14 cellular contexts compared by ENCODE assay signal in the genomic region with DNA sequence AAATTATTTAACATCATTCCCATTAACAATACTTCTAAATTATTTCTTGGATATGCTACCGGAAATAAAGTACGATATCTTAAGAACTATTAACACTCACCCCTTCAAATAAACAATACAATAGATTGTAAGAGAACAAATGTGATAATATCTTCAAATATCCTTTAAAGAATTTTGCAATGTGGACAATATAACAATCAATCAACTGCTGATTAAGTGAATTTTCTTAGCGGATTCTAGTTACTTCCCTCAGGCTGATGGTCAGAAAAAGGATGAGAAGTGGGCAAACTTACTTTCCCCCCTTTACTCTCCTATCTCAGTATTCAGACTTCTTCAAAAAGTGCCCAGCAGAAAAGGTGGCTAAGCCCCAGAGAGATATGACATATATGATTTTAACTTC. TPM values are rescaled to one million over a fixed set of nuclear protein-coding genes. Genes with fewer than 3 reads are reported as not detected.
DNase-seq lines count a peak whose midpoint lies in the region; ATAC-seq and TF ChIP-seq lines count a peak whose summit lies in the region.
"Had no signal": no experiment of that assay in that cellular context is flagged by ENCODE, and none has a peak within 500 bp of the region (broad histone marks: within the 10 kb centered on the region; RNA-seq: fewer than 3 reads in every experiment).

No MANE protein-coding gene starts in this region.

- H4K20me1 ChIP-seq in mammary epithelial cell (ENCODE audit: insufficient read depth, low read length) = peaks cover 15% of the 10 kb centered on the region

- TF ChIP-seq POLR2A in breast epithelium (IDR thresholded peaks at IDR 0.05) (no peak), esophagus squamous epithelium (IDR thresholded peaks at IDR 0.05) (no peak), upper lobe of left lung (IDR thresholded peaks at IDR 0.05) (no peak)

- H3K27ac ChIP-seq in breast epithelium (peak overlapping the region; percentile 28 to 56), mammary epithelial cell (ENCODE audit: insufficient read depth, low read depth, low read length) (no peak overlapping the region), esophagus squamous epithelium (peak overlapping the region; percentile 70 to 99 (median 84)), upper lobe of left lung (peak overlapping the region in 3 of 4 donors; percentile 77 to 88 (median 85)), left lung (peak overlapping the region in 1 of 2 donors; percentile 85)

- H3K4me1 ChIP-seq in breast epithelium (peaks cover 7 to 33% of the 10 kb centered on the region in 2 donors), mammary epithelial cell (ENCODE audit: insufficient read depth, low read length) (peaks cover 58% of the 10 kb centered on the region), esophagus squamous epithelium (peaks cover 42 to 100% (median 75%) of the 10 kb centered on the region in 3 donors), upper lobe of left lung (peaks cover 83 to 98% (median 85%) of the 10 kb centered on the region in 4 donors), left lung (peaks cover 39 to 95% of the 10 kb centered on the region in 2 donors)

- no peak overlapping the region for H3K4me2 ChIP-seq in mammary epithelial cell (ENCODE audit: insufficient read depth, low read depth, low read length)

- dilution Hi-C loops in mammary epithelial cell (cut with HindIII; ENCODE audit: low sequenced_read_pairs) = loop anchor here (10.0 kb wide), 1 partner anchor 89 kb away; no protein-coding TSS in a partner anchor

- no peaks in the 10 kb centered on the region for H3K27me3 ChIP-seq in breast epithelium
- H3K27me3 ChIP-seq in mammary epithelial cell (ENCODE audit: insufficient read depth, low read length) = no peaks in the 10 kb centered on the region
- H3K27me3 ChIP-seq in esophagus squamous epithelium = no peaks in the 10 kb centered on the region
- no peaks in the 10 kb centered on the region for H3K27me3 ChIP-seq in upper lobe of left lung
- no peaks in the 10 kb centered on the region for H3K27me3 ChIP-seq in left lung
- H3K27me3 ChIP-seq: heart right ventricle had no signal

- POLR2A ChIA-PET in activated CD8-positive, alpha-beta T cell treated with anti-CD3 and anti-CD28 coated beads for 36 hours (lab: Charles Lee) = interaction anchor here (1.2 to 7.4 kb wide), 4 partner anchors 12 to 38 kb away, joined by 4 to 103 read pairs (median 4); partner anchors contain the start of gene NFE2L2

- H3K27me3 Mint-ChIP-seq in activated CD8-positive, alpha-beta T cell treated with anti-CD3 and anti-CD28 coated beads for 36 hours = no peaks in the 10 kb centered on the region
- no peaks in the 10 kb centered on the region for H3K27me3 Mint-ChIP-seq in nephron progenitor cell (ENCODE audit: low read depth, poor library complexity)

- intact Hi-C loops in breast epithelium (cut with DNase I; ENCODE audit: low total_unique reads) = no loop called here
- intact Hi-C loops in mammary epithelial cell (cut with micrococcal nuclease) = no loop called here
- intact Hi-C loops in activated CD8-positive, alpha-beta T cell treated with anti-CD3 and anti-CD28 coated beads for 36 hours (cut with micrococcal nuclease) = no loop called here
- intact Hi-C loops in esophagus squamous epithelium (cut with DNase I) = no loop called here
- intact Hi-C loops in left lung (cut with DNase I) = no loop called here

- H3K36me3 Mint-ChIP-seq in activated CD8-positive, alpha-beta T cell treated with anti-CD3 and anti-CD28 coated beads for 36 hours (ENCODE audit: low read depth) = peaks cover 72% of the 10 kb centered on the region
- peaks cover 69% of the 10 kb centered on the region for H3K36me3 Mint-ChIP-seq in nephron progenitor cell (ENCODE audit: low read depth)

- peaks cover 6% of the 10 kb centered on the region for H3K9me3 Mint-ChIP-seq in activated CD8-positive, alpha-beta T cell treated with anti-CD3 and anti-CD28 coated beads for 36 hours
- peaks cover 20% of the 10 kb centered on the region for H3K9me3 Mint-ChIP-seq in nephron progenitor cell

- peaks cover 99% of the 10 kb centered on the region for H3K79me2 ChIP-seq in mammary epithelial cell (ENCODE audit: insufficient read depth, low read length)

- CTCF ChIA-PET in mammary epithelial cell (lab: Charles Lee; ENCODE audit: low non-redundant PET) = no interaction called here
- CTCF ChIA-PET in activated CD8-positive, alpha-beta T cell treated with anti-CD3 and anti-CD28 coated beads for 36 hours (lab: Charles Lee) = interaction anchor here (1.8 to 4.1 kb wide), 3 partner anchors 10 to 88 kb away, joined by 8 to 41 read pairs (median 15); partner anchors contain the start of gene NFE2L2

- no peak for ATAC-seq in activated CD8-positive, alpha-beta T cell treated with anti-CD3 and anti-CD28 coated beads for 36 hours
- ATAC-seq in upper lobe of left lung (ENCODE audit: low FRiP score in 2 of 2) (no peak), left lung (no peak), GM21825 (IDR thresholded peaks at IDR 0.05; ENCODE audit: unreplicated experiment) (no peak)
- ATAC-seq: activated naive CD4-positive, alpha-beta T cell treated with anti-CD3 and anti-CD28 coated beads, Interleukin-2, amount 50 U/mL, for 72 hours had no signal

- TF ChIP-seq CTCF in breast epithelium (IDR thresholded peaks at IDR 0.05) (no peak), mammary epithelial cell (conservative IDR thresholded peaks at IDR 0.05 in 1 of 2, IDR thresholded peaks at IDR 0.05 in 1 of 2; ENCODE audit: extremely low read depth in 1 of 2, insufficient read depth in 1 of 2, low read depth in 1 of 2, low read length in 2 of 2) (no peak), esophagus squamous epithelium (IDR thresholded peaks at IDR 0.05) (no peak), upper lobe of left lung (IDR thresholded peaks at IDR 0.05) (no peak), left lung (IDR thresholded peaks at IDR 0.05) (no peak), nephron progenitor cell (IDR thresholded peaks at IDR 0.05) (no peak)
- TF ChIP-seq CTCF in activated CD8-positive, alpha-beta T cell treated with anti-CD3 and anti-CD28 coated beads for 36 hours (IDR thresholded peaks at IDR 0.05) = no peak

- H3K36me3 ChIP-seq in breast epithelium = no peaks in the 10 kb centered on the region
- peaks cover 3% of the 10 kb centered on the region for H3K36me3 ChIP-seq in mammary epithelial cell (ENCODE audit: insufficient read depth, low read length)
- peaks cover 0 to 34% (median 0%) of the 10 kb centered on the region in 3 donors for H3K36me3 ChIP-seq in esophagus squamous epithelium
- peaks cover 0 to under 1% (median 0%) of the 10 kb centered on the region in 4 donors for H3K36me3 ChIP-seq in upper lobe of left lung
- H3K36me3 ChIP-seq in left lung = no peaks in the 10 kb centered on the region

- peaks cover 88% of the 10 kb centered on the region for H3K4me1 Mint-ChIP-seq in activated CD8-positive, alpha-beta T cell treated with anti-CD3 and anti-CD28 coated beads for 36 hours (ENCODE audit: low read depth)
- peaks cover 42% of the 10 kb centered on the region for H3K4me1 Mint-ChIP-seq in nephron progenitor cell

- H3K9me3 ChIP-seq in breast epithelium = no peaks in the 10 kb centered on the region
- H3K9me3 ChIP-seq in mammary epithelial cell (replicated peaks; ENCODE audit: insufficient read depth, low read length) = no peaks in the 10 kb centered on the region
- no peaks in the 10 kb centered on the region for H3K9me3 ChIP-seq in esophagus squamous epithelium
- H3K9me3 ChIP-seq in upper lobe of left lung = no peaks in the 10 kb centered on the region
- no peaks in the 10 kb centered on the region for H3K9me3 ChIP-seq in left lung

- peak overlapping the region; percentile 71 for H3K27ac Mint-ChIP-seq in activated CD8-positive, alpha-beta T cell treated with anti-CD3 and anti-CD28 coated beads for 36 hours
- no peak overlapping the region for H3K27ac Mint-ChIP-seq in nephron progenitor cell

- no peak for TF ChIP-seq EP300 in upper lobe of left lung (IDR thresholded peaks at IDR 0.05)

- no peak overlapping the region for H2AFZ ChIP-seq in mammary epithelial cell (ENCODE audit: low read depth, low read length)

- WGBS in mammary epithelial cell (ENCODE audit: low coverage, missing lambda C conversion rate) = 90% methylated on average over 3 of the region's 3 CpGs
- 65 to 67% methylated on average over 3 of the region's 3 CpGs for WGBS in esophagus squamous epithelium, 2 donors
- 63 to 67% methylated on average over 3 of the region's 3 CpGs for WGBS in upper lobe of left lung, 2 donors

- H3K4me3 Mint-ChIP-seq in activated CD8-positive, alpha-beta T cell treated with anti-CD3 and anti-CD28 coated beads for 36 hours = no peak overlapping the region
- H3K4me3 Mint-ChIP-seq in nephron progenitor cell = no peak overlapping the region

- no peak overlapping the region for H3K9ac ChIP-seq in mammary epithelial cell (ENCODE audit: insufficient read depth, low read length)

- DNase-seq in breast epithelium (ENCODE audit: low spot score in 2 of 2) = no peak
- DNase-seq in mammary epithelial cell = no peak
- DNase-seq in activated CD8-positive, alpha-beta T cell treated with anti-CD3 and anti-CD28 coated beads for 36 hours = no peak
- DNase-seq in esophagus squamous epithelium (lab: John Stamatoyannopoulos, UW) = no peak
- DNase-seq in upper lobe of left lung = no peak
- no peak for DNase-seq in left lung
- DNase-seq in nephron progenitor cell = no peak
- DNase-seq: COR-L47; effector CD4-positive, alpha-beta T cell; NCI-H1417; NCI-H2171 treated with DMSO at 0.1 percent for 48 hours had no signal

- BruUV-seq in mammary epithelial cell (replicated peaks; lab: Mats Ljungman, UMichigan) = no TSS peak

- no peak overlapping the region for H3K4me3 ChIP-seq in breast epithelium
- no peak overlapping the region for H3K4me3 ChIP-seq in mammary epithelial cell (replicated peaks in 1 of 3; ENCODE audit: insufficient read depth in 1 of 3, low read depth in 2 of 3, low read length in 3 of 3)
- peak overlapping the region in 2 of 4 donors; percentile 23 to 33 for H3K4me3 ChIP-seq in esophagus squamous epithelium
- no peak overlapping the region for H3K4me3 ChIP-seq in upper lobe of left lung
- H3K4me3 ChIP-seq in left lung = no peak overlapping the region
- H3K4me3 ChIP-seq: heart right ventricle had no signal

- in situ Hi-C loops in mammary epithelial cell (cut with MboI; ENCODE audit: low sequenced_read_pairs in 2 of 2) = no loop called here

RNA-seq across cellular contexts. Expression of gene NFE2L2, which starts 10.8 kb away (rescaled TPM):
- total RNA-seq in breast epithelium = 100 to 1,000 TPM in 2 of 3 donors, 10 to 100 TPM in 1; 63.8 to 133 (median 124) TPM
- total RNA-seq in mammary epithelial cell = 100 to 1,000 TPM in 1 of 2 donors, 10 to 100 TPM in 1; 88.7 to 112 TPM
- polyA plus RNA-seq in mammary epithelial cell = 107 TPM
- 116 TPM for polyA minus RNA-seq in mammary epithelial cell
- 10 to 100 TPM; 57.3 to 57.6 TPM for total RNA-seq in activated CD8-positive, alpha-beta T cell treated with anti-CD3 and anti-CD28 coated beads for 36 hours
- total RNA-seq in esophagus squamous epithelium = 100 to 1,000 TPM; 147 to 315 (median 189) TPM
- 100 to 1,000 TPM in 3 of 6 donors, 10 to 100 TPM in 3; 52.4 to 174 (median 94.4) TPM for total RNA-seq in upper lobe of left lung
- 100 to 1,000 TPM in 1 of 2 donors, 10 to 100 TPM in 1; 98.4 to 104 TPM for total RNA-seq in left lung

RNA-seq across cellular contexts. Expression of gene HNRNPA3, which starts 41.1 kb away (rescaled TPM):
- total RNA-seq in breast epithelium (10 to 100 TPM; 60.6 to 100.0 (median 95.9) TPM), mammary epithelial cell (100 to 1,000 TPM in 1 of 2 donors, 10 to 100 TPM in 1; 18.2 to 196 TPM), esophagus squamous epithelium (10 to 100 TPM; 34.9 to 78.2 (median 61.6) TPM), upper lobe of left lung (100 to 1,000 TPM in 2 of 6 donors, 10 to 100 TPM in 4; 53.2 to 146 (median 89.0) TPM), left lung (100 to 1,000 TPM; 151 to 180 TPM)
- polyA plus RNA-seq in mammary epithelial cell = 59.9 TPM
- 29.6 TPM for polyA minus RNA-seq in mammary epithelial cell
- total RNA-seq in activated CD8-positive, alpha-beta T cell treated with anti-CD3 and anti-CD28 coated beads for 36 hours = 100 to 1,000 TPM; 292 to 308 TPM
